In the genomic region with DNA sequence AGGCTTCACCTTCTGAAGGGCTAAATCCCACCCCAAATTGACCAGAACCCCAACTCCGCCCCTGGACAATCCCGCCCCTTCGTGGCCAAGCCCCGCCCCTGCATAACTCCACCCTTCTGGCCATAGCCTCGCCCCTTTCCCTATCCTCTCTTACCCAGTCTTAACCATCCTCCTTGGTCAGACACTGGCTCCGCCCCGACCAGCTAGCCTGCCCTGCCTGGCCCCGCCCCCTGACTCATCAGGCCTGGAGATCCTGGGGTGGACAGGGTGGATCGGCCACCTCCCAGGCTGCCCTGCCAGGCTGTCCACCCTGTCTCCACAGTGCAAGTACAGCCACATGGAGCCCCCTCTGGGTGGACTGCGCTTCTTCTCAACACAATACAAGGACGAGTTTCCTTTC, we compare ENCODE assay signal across 1 cellular context.
TF ChIP-seq lines count a peak whose summit lies in the region.

No MANE protein-coding gene starts in this region.

TF ChIP-seq in K562, 482 proteins besides CTCF, POLR2A, EP300 and RAD21 (continues in another document):
- TF ChIP-seq, protein P1, sequence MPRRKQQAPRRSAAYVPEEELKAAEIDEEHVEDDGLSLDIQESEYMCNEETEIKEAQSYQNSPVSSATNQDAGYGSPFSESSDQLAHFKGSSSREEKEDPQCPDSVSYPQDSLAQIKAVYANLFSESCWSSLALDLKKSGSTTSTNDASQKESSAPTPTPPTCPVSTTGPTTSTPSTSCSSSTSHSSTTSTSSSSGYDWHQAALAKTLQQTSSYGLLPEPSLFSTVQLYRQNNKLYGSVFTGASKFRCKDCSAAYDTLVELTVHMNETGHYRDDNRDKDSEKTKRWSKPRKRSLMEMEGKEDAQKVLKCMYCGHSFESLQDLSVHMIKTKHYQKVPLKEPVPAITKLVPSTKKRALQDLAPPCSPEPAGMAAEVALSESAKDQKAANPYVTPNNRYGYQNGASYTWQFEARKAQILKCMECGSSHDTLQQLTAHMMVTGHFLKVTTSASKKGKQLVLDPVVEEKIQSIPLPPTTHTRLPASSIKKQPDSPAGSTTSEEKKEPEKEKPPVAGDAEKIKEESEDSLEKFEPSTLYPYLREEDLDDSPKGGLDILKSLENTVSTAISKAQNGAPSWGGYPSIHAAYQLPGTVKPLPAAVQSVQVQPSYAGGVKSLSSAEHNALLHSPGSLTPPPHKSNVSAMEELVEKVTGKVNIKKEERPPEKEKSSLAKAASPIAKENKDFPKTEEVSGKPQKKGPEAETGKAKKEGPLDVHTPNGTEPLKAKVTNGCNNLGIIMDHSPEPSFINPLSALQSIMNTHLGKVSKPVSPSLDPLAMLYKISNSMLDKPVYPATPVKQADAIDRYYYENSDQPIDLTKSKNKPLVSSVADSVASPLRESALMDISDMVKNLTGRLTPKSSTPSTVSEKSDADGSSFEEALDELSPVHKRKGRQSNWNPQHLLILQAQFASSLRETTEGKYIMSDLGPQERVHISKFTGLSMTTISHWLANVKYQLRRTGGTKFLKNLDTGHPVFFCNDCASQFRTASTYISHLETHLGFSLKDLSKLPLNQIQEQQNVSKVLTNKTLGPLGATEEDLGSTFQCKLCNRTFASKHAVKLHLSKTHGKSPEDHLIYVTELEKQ (CRISPR knock-in tag; IDR thresholded peaks at IDR 0.05), result no peak
- TF ChIP-seq RBM22 (IDR thresholded peaks at IDR 0.05; ENCODE audit: low read depth, low read length, poor library complexity, severe bottlenecking), result no peak
- TF ChIP-seq ZNF696 (CRISPR knock-in tag; conservative IDR thresholded peaks at IDR 0.05), result no peak
- peak in 1 of 2 experiments; percentile 33; a peak in 1 of 4 replicates for TF ChIP-seq RCOR1 (IDR thresholded peaks at IDR 0.05; ENCODE audit: borderline replicate concordance in 1 of 2, low read depth in 2 of 2, low read length in 2 of 2)
- no peak for TF ChIP-seq NCOA4 (IDR thresholded peaks at IDR 0.05; ENCODE audit: partially characterized antibody)
- no peak for TF ChIP-seq BCL6 (CRISPR knock-in tag; IDR thresholded peaks at IDR 0.05)
- peak; percentile 64 for TF ChIP-seq NFE2 (IDR thresholded peaks at IDR 0.05; ENCODE audit: low read depth)
- TF ChIP-seq CEBPG (CRISPR knock-in tag; IDR thresholded peaks at IDR 0.05), result no peak
- TF ChIP-seq CEBPG (tag; conservative IDR thresholded peaks at IDR 0.05 in 1 of 2, IDR thresholded peaks at IDR 0.05 in 1 of 2), result no peak
- no peak for TF ChIP-seq ZNF778 (CRISPR knock-in tag; IDR thresholded peaks at IDR 0.05)
- TF ChIP-seq BHLHE40 (IDR thresholded peaks at IDR 0.05; ENCODE audit: low read length), result no peak
- no peak for TF ChIP-seq FOXJ2 (tag; IDR thresholded peaks at IDR 0.05)
- no peak for TF ChIP-seq RBM34 (IDR thresholded peaks at IDR 0.05; ENCODE audit: borderline replicate concordance, insufficient read depth, low read length)
- no peak for TF ChIP-seq ZBTB49 (CRISPR knock-in tag; IDR thresholded peaks at IDR 0.05; ENCODE audit: borderline replicate concordance)
- peak; percentile 53; the same call in 1 of the 2 replicates for TF ChIP-seq C11orf30 (IDR thresholded peaks at IDR 0.05; ENCODE audit: low read depth)
- TF ChIP-seq RBM14 (IDR thresholded peaks at IDR 0.05; ENCODE audit: borderline replicate concordance, insufficient read depth, low read depth, low read length), result no peak
- no peak for TF ChIP-seq CGGBP1 (CRISPR knock-in tag; IDR thresholded peaks at IDR 0.05)
- TF ChIP-seq HOMEZ (CRISPR knock-in tag; IDR thresholded peaks at IDR 0.05), result no peak
- TF ChIP-seq PKNOX1 (IDR thresholded peaks at IDR 0.05), result peak; percentile 21; the same call in 1 of the 2 replicates
- no peak for TF ChIP-seq PHB2 (IDR thresholded peaks at IDR 0.05; ENCODE audit: low read depth)
- peak; percentile 79 for TF ChIP-seq ATF3 (IDR thresholded peaks at IDR 0.05)
- no peak for TF ChIP-seq ATF3 (CRISPR knock-in tag; conservative IDR thresholded peaks at IDR 0.05)
- TF ChIP-seq SRSF3 (IDR thresholded peaks at IDR 0.05; ENCODE audit: insufficient read depth, low read length), result no peak
- no peak for TF ChIP-seq ZNF316 (IDR thresholded peaks at IDR 0.05)
- TF ChIP-seq NR2F6 (CRISPR knock-in tag; IDR thresholded peaks at IDR 0.05), result no peak
- TF ChIP-seq, protein P2, sequence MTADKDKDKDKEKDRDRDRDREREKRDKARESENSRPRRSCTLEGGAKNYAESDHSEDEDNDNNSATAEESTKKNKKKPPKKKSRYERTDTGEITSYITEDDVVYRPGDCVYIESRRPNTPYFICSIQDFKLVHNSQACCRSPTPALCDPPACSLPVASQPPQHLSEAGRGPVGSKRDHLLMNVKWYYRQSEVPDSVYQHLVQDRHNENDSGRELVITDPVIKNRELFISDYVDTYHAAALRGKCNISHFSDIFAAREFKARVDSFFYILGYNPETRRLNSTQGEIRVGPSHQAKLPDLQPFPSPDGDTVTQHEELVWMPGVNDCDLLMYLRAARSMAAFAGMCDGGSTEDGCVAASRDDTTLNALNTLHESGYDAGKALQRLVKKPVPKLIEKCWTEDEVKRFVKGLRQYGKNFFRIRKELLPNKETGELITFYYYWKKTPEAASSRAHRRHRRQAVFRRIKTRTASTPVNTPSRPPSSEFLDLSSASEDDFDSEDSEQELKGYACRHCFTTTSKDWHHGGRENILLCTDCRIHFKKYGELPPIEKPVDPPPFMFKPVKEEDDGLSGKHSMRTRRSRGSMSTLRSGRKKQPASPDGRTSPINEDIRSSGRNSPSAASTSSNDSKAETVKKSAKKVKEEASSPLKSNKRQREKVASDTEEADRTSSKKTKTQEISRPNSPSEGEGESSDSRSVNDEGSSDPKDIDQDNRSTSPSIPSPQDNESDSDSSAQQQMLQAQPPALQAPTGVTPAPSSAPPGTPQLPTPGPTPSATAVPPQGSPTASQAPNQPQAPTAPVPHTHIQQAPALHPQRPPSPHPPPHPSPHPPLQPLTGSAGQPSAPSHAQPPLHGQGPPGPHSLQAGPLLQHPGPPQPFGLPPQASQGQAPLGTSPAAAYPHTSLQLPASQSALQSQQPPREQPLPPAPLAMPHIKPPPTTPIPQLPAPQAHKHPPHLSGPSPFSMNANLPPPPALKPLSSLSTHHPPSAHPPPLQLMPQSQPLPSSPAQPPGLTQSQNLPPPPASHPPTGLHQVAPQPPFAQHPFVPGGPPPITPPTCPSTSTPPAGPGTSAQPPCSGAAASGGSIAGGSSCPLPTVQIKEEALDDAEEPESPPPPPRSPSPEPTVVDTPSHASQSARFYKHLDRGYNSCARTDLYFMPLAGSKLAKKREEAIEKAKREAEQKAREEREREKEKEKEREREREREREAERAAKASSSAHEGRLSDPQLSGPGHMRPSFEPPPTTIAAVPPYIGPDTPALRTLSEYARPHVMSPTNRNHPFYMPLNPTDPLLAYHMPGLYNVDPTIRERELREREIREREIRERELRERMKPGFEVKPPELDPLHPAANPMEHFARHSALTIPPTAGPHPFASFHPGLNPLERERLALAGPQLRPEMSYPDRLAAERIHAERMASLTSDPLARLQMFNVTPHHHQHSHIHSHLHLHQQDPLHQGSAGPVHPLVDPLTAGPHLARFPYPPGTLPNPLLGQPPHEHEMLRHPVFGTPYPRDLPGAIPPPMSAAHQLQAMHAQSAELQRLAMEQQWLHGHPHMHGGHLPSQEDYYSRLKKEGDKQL (CRISPR knock-in tag; IDR thresholded peaks at IDR 0.05; ENCODE audit: borderline replicate concordance), result no peak
- no peak for TF ChIP-seq TFE3 (CRISPR knock-in tag; IDR thresholded peaks at IDR 0.05)
- TF ChIP-seq TAF9B (IDR thresholded peaks at IDR 0.05; ENCODE audit: partially characterized antibody), result no peak
- no peak for TF ChIP-seq NR2C2 (CRISPR knock-in tag; IDR thresholded peaks at IDR 0.05)
- TF ChIP-seq NR2C2 (tag; IDR thresholded peaks at IDR 0.05), result no peak
- TF ChIP-seq CHAMP1 (IDR thresholded peaks at IDR 0.05), result no peak
- TF ChIP-seq, protein P3, sequence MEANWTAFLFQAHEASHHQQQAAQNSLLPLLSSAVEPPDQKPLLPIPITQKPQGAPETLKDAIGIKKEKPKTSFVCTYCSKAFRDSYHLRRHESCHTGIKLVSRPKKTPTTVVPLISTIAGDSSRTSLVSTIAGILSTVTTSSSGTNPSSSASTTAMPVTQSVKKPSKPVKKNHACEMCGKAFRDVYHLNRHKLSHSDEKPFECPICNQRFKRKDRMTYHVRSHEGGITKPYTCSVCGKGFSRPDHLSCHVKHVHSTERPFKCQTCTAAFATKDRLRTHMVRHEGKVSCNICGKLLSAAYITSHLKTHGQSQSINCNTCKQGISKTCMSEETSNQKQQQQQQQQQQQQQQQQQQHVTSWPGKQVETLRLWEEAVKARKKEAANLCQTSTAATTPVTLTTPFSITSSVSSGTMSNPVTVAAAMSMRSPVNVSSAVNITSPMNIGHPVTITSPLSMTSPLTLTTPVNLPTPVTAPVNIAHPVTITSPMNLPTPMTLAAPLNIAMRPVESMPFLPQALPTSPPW (CRISPR knock-in tag; IDR thresholded peaks at IDR 0.05), result 0 out of 2 replicates have a peak, but pooled peaks have one; percentile 28
- no peak for TF ChIP-seq SMAD4 (CRISPR knock-in tag; conservative IDR thresholded peaks at IDR 0.05)
- no peak for TF ChIP-seq CXXC5 (CRISPR knock-in tag; IDR thresholded peaks at IDR 0.05)
- TF ChIP-seq SRSF9 (IDR thresholded peaks at IDR 0.05; ENCODE audit: borderline replicate concordance, low read depth, low read length), result no peak
- no peak for TF ChIP-seq BCOR (IDR thresholded peaks at IDR 0.05)
- no peak for TF ChIP-seq RHOXF2B (CRISPR knock-in tag; conservative IDR thresholded peaks at IDR 0.05)
- peak; percentile 61; the same call in 1 of the 2 replicates for TF ChIP-seq ZNF263 (CRISPR knock-in tag; IDR thresholded peaks at IDR 0.05; ENCODE audit: borderline replicate concordance)
